In the genomic region with DNA sequence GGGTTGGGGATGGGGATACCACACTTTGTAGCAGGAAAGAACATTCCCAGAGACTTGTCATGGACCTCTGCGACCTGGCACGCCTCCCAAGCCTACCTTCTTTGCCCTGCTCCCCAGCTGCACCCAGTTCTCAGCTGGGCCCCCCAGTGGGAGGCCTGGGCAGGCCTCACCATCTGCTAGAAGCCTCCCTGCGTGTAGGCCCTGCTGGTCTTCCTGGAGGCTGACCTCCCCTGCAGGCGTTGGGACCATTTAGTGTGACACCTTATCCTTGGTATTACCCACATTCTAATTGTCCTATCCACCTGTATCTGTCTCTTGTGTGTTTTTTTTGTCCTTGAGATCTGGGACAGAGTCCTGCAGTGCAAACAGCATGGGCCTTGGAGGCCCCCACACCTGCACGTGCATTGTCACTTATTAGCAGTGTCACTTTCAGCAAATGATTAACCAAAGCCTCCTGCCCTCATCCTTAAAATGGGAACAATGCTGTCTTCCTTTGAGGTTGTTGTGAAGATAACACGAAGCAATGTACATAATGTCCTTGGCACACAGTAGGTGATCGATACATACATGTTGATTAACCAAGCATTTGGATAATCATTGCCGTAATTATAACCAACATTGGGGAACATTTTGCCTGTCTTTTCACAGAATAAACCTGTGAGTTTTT, we compare ENCODE assay signal across 1 cellular context.
TF ChIP-seq lines count a peak whose summit lies in the region.

No MANE protein-coding gene starts in this region.

TF ChIP-seq in HepG2, 621 proteins besides CTCF, POLR2A, EP300 and RAD21 (continued from another document and continues in another):
- TF ChIP-seq, protein P1, sequence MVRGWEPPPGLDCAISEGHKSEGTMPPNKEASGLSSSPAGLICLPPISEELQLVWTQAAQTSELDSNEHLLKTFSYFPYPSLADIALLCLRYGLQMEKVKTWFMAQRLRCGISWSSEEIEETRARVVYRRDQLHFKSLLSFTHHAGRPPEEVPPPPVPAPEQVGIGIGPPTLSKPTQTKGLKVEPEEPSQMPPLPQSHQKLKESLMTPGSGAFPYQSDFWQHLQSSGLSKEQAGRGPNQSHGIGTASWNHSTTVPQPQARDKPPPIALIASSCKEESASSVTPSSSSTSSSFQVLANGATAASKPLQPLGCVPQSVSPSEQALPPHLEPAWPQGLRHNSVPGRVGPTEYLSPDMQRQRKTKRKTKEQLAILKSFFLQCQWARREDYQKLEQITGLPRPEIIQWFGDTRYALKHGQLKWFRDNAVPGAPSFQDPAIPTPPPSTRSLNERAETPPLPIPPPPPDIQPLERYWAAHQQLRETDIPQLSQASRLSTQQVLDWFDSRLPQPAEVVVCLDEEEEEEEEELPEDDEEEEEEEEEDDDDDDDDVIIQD (CRISPR knock-in tag; IDR thresholded peaks at IDR 0.05; ENCODE audit: low read depth): no peak
- TF ChIP-seq ISL2 (CRISPR knock-in tag; IDR thresholded peaks at IDR 0.05) (peak; percentile 87), ZNF510 (CRISPR knock-in tag; IDR thresholded peaks at IDR 0.05; ENCODE audit: low read depth) (no peak), HHEX (CRISPR knock-in tag; IDR thresholded peaks at IDR 0.05) (peak; percentile 63; the same call in 1 of the 2 replicates), YY1 (IDR thresholded peaks at IDR 0.05; ENCODE audit: insufficient read depth, insufficient replicate concordance, low read depth, low read length) (no peak), ZNF180 (CRISPR knock-in tag; IDR thresholded peaks at IDR 0.05; ENCODE audit: borderline replicate concordance, low read depth) (no peak), ZNF839 (CRISPR knock-in tag; IDR thresholded peaks at IDR 0.05; ENCODE audit: borderline replicate concordance) (no peak), ZNF616 (CRISPR knock-in tag; IDR thresholded peaks at IDR 0.05; ENCODE audit: low read depth) (no peak), ZNF251 (CRISPR knock-in tag; IDR thresholded peaks at IDR 0.05) (no peak), PHF20 (CRISPR knock-in tag; IDR thresholded peaks at IDR 0.05) (no peak), ZNF337 (CRISPR knock-in tag; IDR thresholded peaks at IDR 0.05; ENCODE audit: borderline replicate concordance, low read depth) (no peak), ZNF773 (CRISPR knock-in tag; IDR thresholded peaks at IDR 0.05; ENCODE audit: borderline replicate concordance) (no peak), ZFP90 (CRISPR knock-in tag; IDR thresholded peaks at IDR 0.05; ENCODE audit: borderline replicate concordance) (no peak; the same call in 1 of the 2 replicates), ZNF772 (CRISPR knock-in tag; IDR thresholded peaks at IDR 0.05) (no peak), POGZ (CRISPR knock-in tag; IDR thresholded peaks at IDR 0.05) (peak; percentile 54; the same call in 1 of the 2 replicates), THYN1 (CRISPR knock-in tag; IDR thresholded peaks at IDR 0.05; ENCODE audit: borderline replicate concordance, low read depth) (no peak), HOXA9 (CRISPR knock-in tag; IDR thresholded peaks at IDR 0.05; ENCODE audit: borderline replicate concordance) (0 out of 2 replicates have a peak, but pooled peaks have one; percentile 26), KDM4B (CRISPR knock-in tag; IDR thresholded peaks at IDR 0.05) (no peak; the same call in 1 of the 2 replicates), ATF1 (CRISPR knock-in tag; IDR thresholded peaks at IDR 0.05) (no peak), ZNF788 (CRISPR knock-in tag; IDR thresholded peaks at IDR 0.05; ENCODE audit: borderline replicate concordance) (no peak), PCBP1 (IDR thresholded peaks at IDR 0.05; ENCODE audit: borderline replicate concordance, low read depth, low read length) (no peak), PHF21A (CRISPR knock-in tag; IDR thresholded peaks at IDR 0.05) (peak; percentile 90), IKZF4 (CRISPR knock-in tag; IDR thresholded peaks at IDR 0.05; ENCODE audit: borderline replicate concordance, low read depth, not compliant biosample characterization) (no peak), ZNF543 (CRISPR knock-in tag; IDR thresholded peaks at IDR 0.05) (no peak)
- TF ChIP-seq, protein P2, sequence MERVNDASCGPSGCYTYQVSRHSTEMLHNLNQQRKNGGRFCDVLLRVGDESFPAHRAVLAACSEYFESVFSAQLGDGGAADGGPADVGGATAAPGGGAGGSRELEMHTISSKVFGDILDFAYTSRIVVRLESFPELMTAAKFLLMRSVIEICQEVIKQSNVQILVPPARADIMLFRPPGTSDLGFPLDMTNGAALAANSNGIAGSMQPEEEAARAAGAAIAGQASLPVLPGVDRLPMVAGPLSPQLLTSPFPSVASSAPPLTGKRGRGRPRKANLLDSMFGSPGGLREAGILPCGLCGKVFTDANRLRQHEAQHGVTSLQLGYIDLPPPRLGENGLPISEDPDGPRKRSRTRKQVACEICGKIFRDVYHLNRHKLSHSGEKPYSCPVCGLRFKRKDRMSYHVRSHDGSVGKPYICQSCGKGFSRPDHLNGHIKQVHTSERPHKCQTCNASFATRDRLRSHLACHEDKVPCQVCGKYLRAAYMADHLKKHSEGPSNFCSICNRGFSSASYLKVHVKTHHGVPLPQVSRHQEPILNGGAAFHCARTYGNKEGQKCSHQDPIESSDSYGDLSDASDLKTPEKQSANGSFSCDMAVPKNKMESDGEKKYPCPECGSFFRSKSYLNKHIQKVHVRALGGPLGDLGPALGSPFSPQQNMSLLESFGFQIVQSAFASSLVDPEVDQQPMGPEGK (CRISPR knock-in tag; IDR thresholded peaks at IDR 0.05): peak; percentile 97
- TF ChIP-seq, protein P3, sequence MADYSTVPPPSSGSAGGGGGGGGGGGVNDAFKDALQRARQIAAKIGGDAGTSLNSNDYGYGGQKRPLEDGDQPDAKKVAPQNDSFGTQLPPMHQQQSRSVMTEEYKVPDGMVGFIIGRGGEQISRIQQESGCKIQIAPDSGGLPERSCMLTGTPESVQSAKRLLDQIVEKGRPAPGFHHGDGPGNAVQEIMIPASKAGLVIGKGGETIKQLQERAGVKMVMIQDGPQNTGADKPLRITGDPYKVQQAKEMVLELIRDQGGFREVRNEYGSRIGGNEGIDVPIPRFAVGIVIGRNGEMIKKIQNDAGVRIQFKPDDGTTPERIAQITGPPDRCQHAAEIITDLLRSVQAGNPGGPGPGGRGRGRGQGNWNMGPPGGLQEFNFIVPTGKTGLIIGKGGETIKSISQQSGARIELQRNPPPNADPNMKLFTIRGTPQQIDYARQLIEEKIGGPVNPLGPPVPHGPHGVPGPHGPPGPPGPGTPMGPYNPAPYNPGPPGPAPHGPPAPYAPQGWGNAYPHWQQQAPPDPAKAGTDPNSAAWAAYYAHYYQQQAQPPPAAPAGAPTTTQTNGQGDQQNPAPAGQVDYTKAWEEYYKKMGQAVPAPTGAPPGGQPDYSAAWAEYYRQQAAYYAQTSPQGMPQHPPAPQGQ (CRISPR knock-in tag; IDR thresholded peaks at IDR 0.05; ENCODE audit: borderline replicate concordance): no peak
- TF ChIP-seq, protein P4, sequence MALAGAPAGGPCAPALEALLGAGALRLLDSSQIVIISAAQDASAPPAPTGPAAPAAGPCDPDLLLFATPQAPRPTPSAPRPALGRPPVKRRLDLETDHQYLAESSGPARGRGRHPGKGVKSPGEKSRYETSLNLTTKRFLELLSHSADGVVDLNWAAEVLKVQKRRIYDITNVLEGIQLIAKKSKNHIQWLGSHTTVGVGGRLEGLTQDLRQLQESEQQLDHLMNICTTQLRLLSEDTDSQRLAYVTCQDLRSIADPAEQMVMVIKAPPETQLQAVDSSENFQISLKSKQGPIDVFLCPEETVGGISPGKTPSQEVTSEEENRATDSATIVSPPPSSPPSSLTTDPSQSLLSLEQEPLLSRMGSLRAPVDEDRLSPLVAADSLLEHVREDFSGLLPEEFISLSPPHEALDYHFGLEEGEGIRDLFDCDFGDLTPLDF (CRISPR knock-in tag; IDR thresholded peaks at IDR 0.05): peak; percentile 44; the same call in 1 of the 2 replicates
- TF ChIP-seq, protein P5, sequence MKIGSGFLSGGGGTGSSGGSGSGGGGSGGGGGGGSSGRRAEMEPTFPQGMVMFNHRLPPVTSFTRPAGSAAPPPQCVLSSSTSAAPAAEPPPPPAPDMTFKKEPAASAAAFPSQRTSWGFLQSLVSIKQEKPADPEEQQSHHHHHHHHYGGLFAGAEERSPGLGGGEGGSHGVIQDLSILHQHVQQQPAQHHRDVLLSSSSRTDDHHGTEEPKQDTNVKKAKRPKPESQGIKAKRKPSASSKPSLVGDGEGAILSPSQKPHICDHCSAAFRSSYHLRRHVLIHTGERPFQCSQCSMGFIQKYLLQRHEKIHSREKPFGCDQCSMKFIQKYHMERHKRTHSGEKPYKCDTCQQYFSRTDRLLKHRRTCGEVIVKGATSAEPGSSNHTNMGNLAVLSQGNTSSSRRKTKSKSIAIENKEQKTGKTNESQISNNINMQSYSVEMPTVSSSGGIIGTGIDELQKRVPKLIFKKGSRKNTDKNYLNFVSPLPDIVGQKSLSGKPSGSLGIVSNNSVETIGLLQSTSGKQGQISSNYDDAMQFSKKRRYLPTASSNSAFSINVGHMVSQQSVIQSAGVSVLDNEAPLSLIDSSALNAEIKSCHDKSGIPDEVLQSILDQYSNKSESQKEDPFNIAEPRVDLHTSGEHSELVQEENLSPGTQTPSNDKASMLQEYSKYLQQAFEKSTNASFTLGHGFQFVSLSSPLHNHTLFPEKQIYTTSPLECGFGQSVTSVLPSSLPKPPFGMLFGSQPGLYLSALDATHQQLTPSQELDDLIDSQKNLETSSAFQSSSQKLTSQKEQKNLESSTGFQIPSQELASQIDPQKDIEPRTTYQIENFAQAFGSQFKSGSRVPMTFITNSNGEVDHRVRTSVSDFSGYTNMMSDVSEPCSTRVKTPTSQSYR (CRISPR knock-in tag; IDR thresholded peaks at IDR 0.05; ENCODE audit: borderline replicate concordance): peak; percentile 65
- TF ChIP-seq, protein P6, sequence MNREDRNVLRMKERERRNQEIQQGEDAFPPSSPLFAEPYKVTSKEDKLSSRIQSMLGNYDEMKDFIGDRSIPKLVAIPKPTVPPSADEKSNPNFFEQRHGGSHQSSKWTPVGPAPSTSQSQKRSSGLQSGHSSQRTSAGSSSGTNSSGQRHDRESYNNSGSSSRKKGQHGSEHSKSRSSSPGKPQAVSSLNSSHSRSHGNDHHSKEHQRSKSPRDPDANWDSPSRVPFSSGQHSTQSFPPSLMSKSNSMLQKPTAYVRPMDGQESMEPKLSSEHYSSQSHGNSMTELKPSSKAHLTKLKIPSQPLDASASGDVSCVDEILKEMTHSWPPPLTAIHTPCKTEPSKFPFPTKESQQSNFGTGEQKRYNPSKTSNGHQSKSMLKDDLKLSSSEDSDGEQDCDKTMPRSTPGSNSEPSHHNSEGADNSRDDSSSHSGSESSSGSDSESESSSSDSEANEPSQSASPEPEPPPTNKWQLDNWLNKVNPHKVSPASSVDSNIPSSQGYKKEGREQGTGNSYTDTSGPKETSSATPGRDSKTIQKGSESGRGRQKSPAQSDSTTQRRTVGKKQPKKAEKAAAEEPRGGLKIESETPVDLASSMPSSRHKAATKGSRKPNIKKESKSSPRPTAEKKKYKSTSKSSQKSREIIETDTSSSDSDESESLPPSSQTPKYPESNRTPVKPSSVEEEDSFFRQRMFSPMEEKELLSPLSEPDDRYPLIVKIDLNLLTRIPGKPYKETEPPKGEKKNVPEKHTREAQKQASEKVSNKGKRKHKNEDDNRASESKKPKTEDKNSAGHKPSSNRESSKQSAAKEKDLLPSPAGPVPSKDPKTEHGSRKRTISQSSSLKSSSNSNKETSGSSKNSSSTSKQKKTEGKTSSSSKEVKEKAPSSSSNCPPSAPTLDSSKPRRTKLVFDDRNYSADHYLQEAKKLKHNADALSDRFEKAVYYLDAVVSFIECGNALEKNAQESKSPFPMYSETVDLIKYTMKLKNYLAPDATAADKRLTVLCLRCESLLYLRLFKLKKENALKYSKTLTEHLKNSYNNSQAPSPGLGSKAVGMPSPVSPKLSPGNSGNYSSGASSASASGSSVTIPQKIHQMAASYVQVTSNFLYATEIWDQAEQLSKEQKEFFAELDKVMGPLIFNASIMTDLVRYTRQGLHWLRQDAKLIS (CRISPR knock-in tag; IDR thresholded peaks at IDR 0.05): no peak
- TF ChIP-seq, protein P7, sequence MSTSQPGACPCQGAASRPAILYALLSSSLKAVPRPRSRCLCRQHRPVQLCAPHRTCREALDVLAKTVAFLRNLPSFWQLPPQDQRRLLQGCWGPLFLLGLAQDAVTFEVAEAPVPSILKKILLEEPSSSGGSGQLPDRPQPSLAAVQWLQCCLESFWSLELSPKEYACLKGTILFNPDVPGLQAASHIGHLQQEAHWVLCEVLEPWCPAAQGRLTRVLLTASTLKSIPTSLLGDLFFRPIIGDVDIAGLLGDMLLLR (CRISPR knock-in tag; IDR thresholded peaks at IDR 0.05): no peak
- TF ChIP-seq, protein P8, sequence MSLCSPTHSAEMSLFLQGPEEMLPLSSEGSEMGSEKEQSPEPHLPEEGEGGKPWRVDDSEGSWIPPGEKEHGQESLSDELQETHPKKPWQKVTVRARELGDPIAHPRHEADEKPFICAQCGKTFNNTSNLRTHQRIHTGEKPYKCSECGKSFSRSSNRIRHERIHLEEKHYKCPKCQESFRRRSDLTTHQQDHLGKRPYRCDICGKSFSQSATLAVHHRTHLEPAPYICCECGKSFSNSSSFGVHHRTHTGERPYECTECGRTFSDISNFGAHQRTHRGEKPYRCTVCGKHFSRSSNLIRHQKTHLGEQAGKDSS (CRISPR knock-in tag; IDR thresholded peaks at IDR 0.05; ENCODE audit: borderline replicate concordance, low read depth): no peak
- TF ChIP-seq, protein P9, sequence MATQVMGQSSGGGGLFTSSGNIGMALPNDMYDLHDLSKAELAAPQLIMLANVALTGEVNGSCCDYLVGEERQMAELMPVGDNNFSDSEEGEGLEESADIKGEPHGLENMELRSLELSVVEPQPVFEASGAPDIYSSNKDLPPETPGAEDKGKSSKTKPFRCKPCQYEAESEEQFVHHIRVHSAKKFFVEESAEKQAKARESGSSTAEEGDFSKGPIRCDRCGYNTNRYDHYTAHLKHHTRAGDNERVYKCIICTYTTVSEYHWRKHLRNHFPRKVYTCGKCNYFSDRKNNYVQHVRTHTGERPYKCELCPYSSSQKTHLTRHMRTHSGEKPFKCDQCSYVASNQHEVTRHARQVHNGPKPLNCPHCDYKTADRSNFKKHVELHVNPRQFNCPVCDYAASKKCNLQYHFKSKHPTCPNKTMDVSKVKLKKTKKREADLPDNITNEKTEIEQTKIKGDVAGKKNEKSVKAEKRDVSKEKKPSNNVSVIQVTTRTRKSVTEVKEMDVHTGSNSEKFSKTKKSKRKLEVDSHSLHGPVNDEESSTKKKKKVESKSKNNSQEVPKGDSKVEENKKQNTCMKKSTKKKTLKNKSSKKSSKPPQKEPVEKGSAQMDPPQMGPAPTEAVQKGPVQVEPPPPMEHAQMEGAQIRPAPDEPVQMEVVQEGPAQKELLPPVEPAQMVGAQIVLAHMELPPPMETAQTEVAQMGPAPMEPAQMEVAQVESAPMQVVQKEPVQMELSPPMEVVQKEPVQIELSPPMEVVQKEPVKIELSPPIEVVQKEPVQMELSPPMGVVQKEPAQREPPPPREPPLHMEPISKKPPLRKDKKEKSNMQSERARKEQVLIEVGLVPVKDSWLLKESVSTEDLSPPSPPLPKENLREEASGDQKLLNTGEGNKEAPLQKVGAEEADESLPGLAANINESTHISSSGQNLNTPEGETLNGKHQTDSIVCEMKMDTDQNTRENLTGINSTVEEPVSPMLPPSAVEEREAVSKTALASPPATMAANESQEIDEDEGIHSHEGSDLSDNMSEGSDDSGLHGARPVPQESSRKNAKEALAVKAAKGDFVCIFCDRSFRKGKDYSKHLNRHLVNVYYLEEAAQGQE (IDR thresholded peaks at IDR 0.05; ENCODE audit: borderline replicate concordance in 1 of 2, low read depth in 1 of 2, low read length in 2 of 2): no peak
- TF ChIP-seq, protein P10, sequence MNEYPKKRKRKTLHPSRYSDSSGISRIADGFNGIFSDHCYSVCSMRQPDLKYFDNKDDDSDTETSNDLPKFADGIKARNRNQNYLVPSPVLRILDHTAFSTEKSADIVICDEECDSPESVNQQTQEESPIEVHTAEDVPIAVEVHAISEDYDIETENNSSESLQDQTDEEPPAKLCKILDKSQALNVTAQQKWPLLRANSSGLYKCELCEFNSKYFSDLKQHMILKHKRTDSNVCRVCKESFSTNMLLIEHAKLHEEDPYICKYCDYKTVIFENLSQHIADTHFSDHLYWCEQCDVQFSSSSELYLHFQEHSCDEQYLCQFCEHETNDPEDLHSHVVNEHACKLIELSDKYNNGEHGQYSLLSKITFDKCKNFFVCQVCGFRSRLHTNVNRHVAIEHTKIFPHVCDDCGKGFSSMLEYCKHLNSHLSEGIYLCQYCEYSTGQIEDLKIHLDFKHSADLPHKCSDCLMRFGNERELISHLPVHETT (CRISPR knock-in tag; conservative IDR thresholded peaks at IDR 0.05): no peak
